In genomic region chr15:57323299-57323805, GRCh38 we compare ENCODE assay signal across 1 cellular context.
TF ChIP-seq lines count a peak whose summit lies in the region.

No MANE protein-coding gene starts in this region.

TF ChIP-seq in K562, 482 proteins besides CTCF, POLR2A, EP300 and RAD21 (continued from another document and continues in another):
- peak in 1 of 2 experiments; percentile 22; a peak in 1 of 4 replicates for TF ChIP-seq ZNF639 (CRISPR knock-in tag; conservative IDR thresholded peaks at IDR 0.05 in 1 of 2, IDR thresholded peaks at IDR 0.05 in 1 of 2)
- no peak for TF ChIP-seq ZNF282 (CRISPR knock-in tag; IDR thresholded peaks at IDR 0.05)
- peak; percentile 84; the same call in 1 of the 2 replicates for TF ChIP-seq DMBX1 (CRISPR knock-in tag; IDR thresholded peaks at IDR 0.05; ENCODE audit: borderline replicate concordance)
- TF ChIP-seq RHOXF2B (CRISPR knock-in tag; conservative IDR thresholded peaks at IDR 0.05) = no peak
- no peak for TF ChIP-seq ARID1B (IDR thresholded peaks at IDR 0.05)
- no peak for TF ChIP-seq LCOR (CRISPR knock-in tag; IDR thresholded peaks at IDR 0.05)
- TF ChIP-seq ZNF592 (IDR thresholded peaks at IDR 0.05) = peak; percentile 93
- TF ChIP-seq SMAD4 (CRISPR knock-in tag; conservative IDR thresholded peaks at IDR 0.05) = peak; percentile 82
- TF ChIP-seq CHD2 (IDR thresholded peaks at IDR 0.05; ENCODE audit: low read depth, low read length) = no peak
- no peak for TF ChIP-seq ZNF277 (CRISPR knock-in tag; IDR thresholded peaks at IDR 0.05; ENCODE audit: borderline replicate concordance)
- peak; percentile 77 for TF ChIP-seq RBFOX2 (IDR thresholded peaks at IDR 0.05; ENCODE audit: low read depth, low read length)
- no peak for TF ChIP-seq CREB5 (CRISPR knock-in tag; IDR thresholded peaks at IDR 0.05)
- peak; percentile 45 for TF ChIP-seq MGA (IDR thresholded peaks at IDR 0.05)
- TF ChIP-seq NCOR1 (IDR thresholded peaks at IDR 0.05) = no peak
- TF ChIP-seq HNRNPK (IDR thresholded peaks at IDR 0.05; ENCODE audit: low read depth, low read length, poor library complexity, severe bottlenecking) = no peak
- TF ChIP-seq CREB3L1 (IDR thresholded peaks at IDR 0.05; ENCODE audit: borderline replicate concordance, low read depth) = peak; percentile 55; the same call in 1 of the 2 replicates
- peak; percentile 67 for TF ChIP-seq POLR2G (IDR thresholded peaks at IDR 0.05; ENCODE audit: low read depth, low read length)
- TF ChIP-seq TSHZ1 (CRISPR knock-in tag; IDR thresholded peaks at IDR 0.05) = no peak
- TF ChIP-seq ZNF511 (CRISPR knock-in tag; IDR thresholded peaks at IDR 0.05) = no peak
- no peak for TF ChIP-seq ZNF217 (CRISPR knock-in tag; IDR thresholded peaks at IDR 0.05)
- no peak for TF ChIP-seq CAMTA2 (CRISPR knock-in tag; conservative IDR thresholded peaks at IDR 0.05)
- no peak for TF ChIP-seq CBX5 (IDR thresholded peaks at IDR 0.05; ENCODE audit: borderline replicate concordance, low read depth)
- TF ChIP-seq DPF2 (IDR thresholded peaks at IDR 0.05) = no peak
- no peak for TF ChIP-seq ZNF785 (CRISPR knock-in tag; IDR thresholded peaks at IDR 0.05)
- no peak for TF ChIP-seq PTTG1 (tag; IDR thresholded peaks at IDR 0.05; ENCODE audit: low read depth)
- no peak for TF ChIP-seq KDM2B (CRISPR knock-in tag; IDR thresholded peaks at IDR 0.05)
